Comparison of ENCODE assay signal across 2 cellular contexts in the genomic region with DNA sequence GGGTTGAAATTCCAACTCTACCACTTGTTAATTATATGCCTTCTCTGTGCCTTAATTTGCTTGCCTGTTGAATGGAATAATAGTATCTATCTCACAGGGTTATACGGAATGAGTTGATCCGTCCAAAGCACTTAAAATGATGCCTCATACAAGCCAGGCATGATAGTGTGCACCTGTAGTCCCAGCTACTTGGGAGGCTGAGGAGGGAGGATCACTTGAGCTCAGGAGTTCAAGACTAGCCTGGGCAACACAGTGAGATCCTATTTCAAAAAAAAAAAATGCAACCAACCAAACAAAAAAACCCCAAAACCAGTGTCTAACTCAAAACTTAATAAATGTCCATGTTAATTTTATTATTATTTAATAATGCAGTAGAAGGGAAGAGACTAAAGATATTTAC.
TF ChIP-seq lines count a peak whose summit lies in the region.

No MANE protein-coding gene starts in this region.

TF ChIP-seq in HepG2, 621 proteins besides CTCF, POLR2A, EP300 and RAD21:
- TF ChIP-seq, protein P1, sequence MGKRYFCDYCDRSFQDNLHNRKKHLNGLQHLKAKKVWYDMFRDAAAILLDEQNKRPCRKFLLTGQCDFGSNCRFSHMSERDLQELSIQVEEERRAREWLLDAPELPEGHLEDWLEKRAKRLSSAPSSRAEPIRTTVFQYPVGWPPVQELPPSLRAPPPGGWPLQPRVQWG (CRISPR knock-in tag; IDR thresholded peaks at IDR 0.05; ENCODE audit: borderline replicate concordance, low read depth), result no peak
- TF ChIP-seq ZNF121 (CRISPR knock-in tag; IDR thresholded peaks at IDR 0.05), result peak; percentile 51; the same call in 1 of the 2 replicates

TF ChIP-seq in GM12878, 131 proteins besides CTCF, POLR2A, EP300 and RAD21:
- TF ChIP-seq MTA3 (IDR thresholded peaks at IDR 0.05; ENCODE audit: borderline replicate concordance, low read length) (no peak), CEBPB (IDR thresholded peaks at IDR 0.05; ENCODE audit: borderline replicate concordance in 1 of 2, low read depth in 2 of 2, low read length in 2 of 2) (no peak), MEF2A (IDR thresholded peaks at IDR 0.05; ENCODE audit: insufficient read depth, low read depth, low read length) (no peak), ETV6 (conservative IDR thresholded peaks at IDR 0.05 in 1 of 2, IDR thresholded peaks at IDR 0.05 in 1 of 2; ENCODE audit: borderline replicate concordance in 1 of 2, low read depth in 1 of 2) (no peak), RCOR1 (conservative IDR thresholded peaks at IDR 0.05; ENCODE audit: low read depth, low read length) (no peak), EED (IDR thresholded peaks at IDR 0.05; ENCODE audit: low read depth) (no peak), EGR1 (IDR thresholded peaks at IDR 0.05; ENCODE audit: borderline replicate concordance in 1 of 2, low read depth in 2 of 2, low read length in 2 of 2) (no peak), SREBF1 (IDR thresholded peaks at IDR 0.05; ENCODE audit: low read length) (no peak), IKZF2 (IDR thresholded peaks at IDR 0.05) (no peak)
- TF ChIP-seq, protein P2, sequence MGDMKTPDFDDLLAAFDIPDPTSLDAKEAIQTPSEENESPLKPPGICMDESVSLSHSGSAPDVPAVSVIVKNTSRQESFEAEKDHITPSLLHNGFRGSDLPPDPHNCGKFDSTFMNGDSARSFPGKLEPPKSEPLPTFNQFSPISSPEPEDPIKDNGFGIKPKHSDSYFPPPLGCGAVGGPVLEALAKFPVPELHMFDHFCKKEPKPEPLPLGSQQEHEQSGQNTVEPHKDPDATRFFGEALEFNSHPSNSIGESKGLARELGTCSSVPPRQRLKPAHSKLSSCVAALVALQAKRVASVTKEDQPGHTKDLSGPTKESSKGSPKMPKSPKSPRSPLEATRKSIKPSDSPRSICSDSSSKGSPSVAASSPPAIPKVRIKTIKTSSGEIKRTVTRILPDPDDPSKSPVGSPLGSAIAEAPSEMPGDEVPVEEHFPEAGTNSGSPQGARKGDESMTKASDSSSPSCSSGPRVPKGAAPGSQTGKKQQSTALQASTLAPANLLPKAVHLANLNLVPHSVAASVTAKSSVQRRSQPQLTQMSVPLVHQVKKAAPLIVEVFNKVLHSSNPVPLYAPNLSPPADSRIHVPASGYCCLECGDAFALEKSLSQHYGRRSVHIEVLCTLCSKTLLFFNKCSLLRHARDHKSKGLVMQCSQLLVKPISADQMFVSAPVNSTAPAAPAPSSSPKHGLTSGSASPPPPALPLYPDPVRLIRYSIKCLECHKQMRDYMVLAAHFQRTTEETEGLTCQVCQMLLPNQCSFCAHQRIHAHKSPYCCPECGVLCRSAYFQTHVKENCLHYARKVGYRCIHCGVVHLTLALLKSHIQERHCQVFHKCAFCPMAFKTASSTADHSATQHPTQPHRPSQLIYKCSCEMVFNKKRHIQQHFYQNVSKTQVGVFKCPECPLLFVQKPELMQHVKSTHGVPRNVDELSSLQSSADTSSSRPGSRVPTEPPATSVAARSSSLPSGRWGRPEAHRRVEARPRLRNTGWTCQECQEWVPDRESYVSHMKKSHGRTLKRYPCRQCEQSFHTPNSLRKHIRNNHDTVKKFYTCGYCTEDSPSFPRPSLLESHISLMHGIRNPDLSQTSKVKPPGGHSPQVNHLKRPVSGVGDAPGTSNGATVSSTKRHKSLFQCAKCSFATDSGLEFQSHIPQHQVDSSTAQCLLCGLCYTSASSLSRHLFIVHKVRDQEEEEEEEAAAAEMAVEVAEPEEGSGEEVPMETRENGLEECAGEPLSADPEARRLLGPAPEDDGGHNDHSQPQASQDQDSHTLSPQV (IDR thresholded peaks at IDR 0.05), result no peak
- TF ChIP-seq, protein P3, sequence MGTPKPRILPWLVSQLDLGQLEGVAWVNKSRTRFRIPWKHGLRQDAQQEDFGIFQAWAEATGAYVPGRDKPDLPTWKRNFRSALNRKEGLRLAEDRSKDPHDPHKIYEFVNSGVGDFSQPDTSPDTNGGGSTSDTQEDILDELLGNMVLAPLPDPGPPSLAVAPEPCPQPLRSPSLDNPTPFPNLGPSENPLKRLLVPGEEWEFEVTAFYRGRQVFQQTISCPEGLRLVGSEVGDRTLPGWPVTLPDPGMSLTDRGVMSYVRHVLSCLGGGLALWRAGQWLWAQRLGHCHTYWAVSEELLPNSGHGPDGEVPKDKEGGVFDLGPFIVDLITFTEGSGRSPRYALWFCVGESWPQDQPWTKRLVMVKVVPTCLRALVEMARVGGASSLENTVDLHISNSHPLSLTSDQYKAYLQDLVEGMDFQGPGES (IDR thresholded peaks at IDR 0.05), result no peak
- TF ChIP-seq, protein P4, sequence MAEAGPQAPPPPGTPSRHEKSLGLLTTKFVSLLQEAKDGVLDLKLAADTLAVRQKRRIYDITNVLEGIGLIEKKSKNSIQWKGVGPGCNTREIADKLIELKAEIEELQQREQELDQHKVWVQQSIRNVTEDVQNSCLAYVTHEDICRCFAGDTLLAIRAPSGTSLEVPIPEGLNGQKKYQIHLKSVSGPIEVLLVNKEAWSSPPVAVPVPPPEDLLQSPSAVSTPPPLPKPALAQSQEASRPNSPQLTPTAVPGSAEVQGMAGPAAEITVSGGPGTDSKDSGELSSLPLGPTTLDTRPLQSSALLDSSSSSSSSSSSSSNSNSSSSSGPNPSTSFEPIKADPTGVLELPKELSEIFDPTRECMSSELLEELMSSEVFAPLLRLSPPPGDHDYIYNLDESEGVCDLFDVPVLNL (IDR thresholded peaks at IDR 0.05; ENCODE audit: low read depth, low read length), result no peak
- TF ChIP-seq, protein P5, sequence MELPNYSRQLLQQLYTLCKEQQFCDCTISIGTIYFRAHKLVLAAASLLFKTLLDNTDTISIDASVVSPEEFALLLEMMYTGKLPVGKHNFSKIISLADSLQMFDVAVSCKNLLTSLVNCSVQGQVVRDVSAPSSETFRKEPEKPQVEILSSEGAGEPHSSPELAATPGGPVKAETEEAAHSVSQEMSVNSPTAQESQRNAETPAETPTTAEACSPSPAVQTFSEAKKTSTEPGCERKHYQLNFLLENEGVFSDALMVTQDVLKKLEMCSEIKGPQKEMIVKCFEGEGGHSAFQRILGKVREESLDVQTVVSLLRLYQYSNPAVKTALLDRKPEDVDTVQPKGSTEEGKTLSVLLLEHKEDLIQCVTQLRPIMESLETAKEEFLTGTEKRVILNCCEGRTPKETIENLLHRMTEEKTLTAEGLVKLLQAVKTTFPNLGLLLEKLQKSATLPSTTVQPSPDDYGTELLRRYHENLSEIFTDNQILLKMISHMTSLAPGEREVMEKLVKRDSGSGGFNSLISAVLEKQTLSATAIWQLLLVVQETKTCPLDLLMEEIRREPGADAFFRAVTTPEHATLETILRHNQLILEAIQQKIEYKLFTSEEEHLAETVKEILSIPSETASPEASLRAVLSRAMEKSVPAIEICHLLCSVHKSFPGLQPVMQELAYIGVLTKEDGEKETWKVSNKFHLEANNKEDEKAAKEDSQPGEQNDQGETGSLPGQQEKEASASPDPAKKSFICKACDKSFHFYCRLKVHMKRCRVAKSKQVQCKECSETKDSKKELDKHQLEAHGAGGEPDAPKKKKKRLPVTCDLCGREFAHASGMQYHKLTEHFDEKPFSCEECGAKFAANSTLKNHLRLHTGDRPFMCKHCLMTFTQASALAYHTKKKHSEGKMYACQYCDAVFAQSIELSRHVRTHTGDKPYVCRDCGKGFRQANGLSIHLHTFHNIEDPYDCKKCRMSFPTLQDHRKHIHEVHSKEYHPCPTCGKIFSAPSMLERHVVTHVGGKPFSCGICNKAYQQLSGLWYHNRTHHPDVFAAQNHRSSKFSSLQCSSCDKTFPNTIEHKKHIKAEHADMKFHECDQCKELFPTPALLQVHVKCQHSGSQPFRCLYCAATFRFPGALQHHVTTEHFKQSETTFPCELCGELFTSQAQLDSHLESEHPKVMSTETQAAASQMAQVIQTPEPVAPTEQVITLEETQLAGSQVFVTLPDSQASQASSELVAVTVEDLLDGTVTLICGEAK (IDR thresholded peaks at IDR 0.05; ENCODE audit: borderline replicate concordance), result no peak
- TF ChIP-seq, protein P6, sequence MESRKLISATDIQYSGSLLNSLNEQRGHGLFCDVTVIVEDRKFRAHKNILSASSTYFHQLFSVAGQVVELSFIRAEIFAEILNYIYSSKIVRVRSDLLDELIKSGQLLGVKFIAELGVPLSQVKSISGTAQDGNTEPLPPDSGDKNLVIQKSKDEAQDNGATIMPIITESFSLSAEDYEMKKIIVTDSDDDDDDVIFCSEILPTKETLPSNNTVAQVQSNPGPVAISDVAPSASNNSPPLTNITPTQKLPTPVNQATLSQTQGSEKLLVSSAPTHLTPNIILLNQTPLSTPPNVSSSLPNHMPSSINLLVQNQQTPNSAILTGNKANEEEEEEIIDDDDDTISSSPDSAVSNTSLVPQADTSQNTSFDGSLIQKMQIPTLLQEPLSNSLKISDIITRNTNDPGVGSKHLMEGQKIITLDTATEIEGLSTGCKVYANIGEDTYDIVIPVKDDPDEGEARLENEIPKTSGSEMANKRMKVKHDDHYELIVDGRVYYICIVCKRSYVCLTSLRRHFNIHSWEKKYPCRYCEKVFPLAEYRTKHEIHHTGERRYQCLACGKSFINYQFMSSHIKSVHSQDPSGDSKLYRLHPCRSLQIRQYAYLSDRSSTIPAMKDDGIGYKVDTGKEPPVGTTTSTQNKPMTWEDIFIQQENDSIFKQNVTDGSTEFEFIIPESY (IDR thresholded peaks at IDR 0.05), result no peak
